1 cellular context compared by ENCODE assay signal in the genomic region with DNA sequence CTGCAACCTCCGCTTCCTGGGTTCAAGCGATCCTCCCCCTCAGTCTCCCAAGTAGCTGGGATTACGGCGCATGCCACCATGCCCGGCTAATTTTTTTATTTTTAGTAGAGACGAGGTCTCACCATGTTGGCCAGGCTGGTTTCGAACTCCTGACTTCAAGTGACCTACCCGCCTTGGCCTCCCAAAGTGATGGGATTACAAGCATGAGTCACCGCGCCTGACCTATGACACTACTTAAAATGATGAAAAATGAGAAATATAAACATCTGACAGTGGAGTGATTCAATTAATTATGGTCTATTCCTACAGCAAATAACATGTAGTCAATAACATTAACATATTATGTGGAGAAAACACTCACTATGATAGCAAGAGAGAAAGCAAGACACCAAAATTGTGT.
TF ChIP-seq lines count a peak whose summit lies in the region.

No MANE protein-coding gene starts in this region.

TF ChIP-seq in A549, 52 proteins besides CTCF, POLR2A, EP300 and RAD21 (continued from another document):
- TF ChIP-seq, protein P1, sequence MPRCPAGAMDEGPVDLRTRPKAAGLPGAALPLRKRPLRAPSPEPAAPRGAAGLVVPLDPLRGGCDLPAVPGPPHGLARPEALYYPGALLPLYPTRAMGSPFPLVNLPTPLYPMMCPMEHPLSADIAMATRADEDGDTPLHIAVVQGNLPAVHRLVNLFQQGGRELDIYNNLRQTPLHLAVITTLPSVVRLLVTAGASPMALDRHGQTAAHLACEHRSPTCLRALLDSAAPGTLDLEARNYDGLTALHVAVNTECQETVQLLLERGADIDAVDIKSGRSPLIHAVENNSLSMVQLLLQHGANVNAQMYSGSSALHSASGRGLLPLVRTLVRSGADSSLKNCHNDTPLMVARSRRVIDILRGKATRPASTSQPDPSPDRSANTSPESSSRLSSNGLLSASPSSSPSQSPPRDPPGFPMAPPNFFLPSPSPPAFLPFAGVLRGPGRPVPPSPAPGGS (IDR thresholded peaks at IDR 0.05) = no peak
- no peak for TF ChIP-seq ZC3H11A (IDR thresholded peaks at IDR 0.05)
